In the genomic region with DNA sequence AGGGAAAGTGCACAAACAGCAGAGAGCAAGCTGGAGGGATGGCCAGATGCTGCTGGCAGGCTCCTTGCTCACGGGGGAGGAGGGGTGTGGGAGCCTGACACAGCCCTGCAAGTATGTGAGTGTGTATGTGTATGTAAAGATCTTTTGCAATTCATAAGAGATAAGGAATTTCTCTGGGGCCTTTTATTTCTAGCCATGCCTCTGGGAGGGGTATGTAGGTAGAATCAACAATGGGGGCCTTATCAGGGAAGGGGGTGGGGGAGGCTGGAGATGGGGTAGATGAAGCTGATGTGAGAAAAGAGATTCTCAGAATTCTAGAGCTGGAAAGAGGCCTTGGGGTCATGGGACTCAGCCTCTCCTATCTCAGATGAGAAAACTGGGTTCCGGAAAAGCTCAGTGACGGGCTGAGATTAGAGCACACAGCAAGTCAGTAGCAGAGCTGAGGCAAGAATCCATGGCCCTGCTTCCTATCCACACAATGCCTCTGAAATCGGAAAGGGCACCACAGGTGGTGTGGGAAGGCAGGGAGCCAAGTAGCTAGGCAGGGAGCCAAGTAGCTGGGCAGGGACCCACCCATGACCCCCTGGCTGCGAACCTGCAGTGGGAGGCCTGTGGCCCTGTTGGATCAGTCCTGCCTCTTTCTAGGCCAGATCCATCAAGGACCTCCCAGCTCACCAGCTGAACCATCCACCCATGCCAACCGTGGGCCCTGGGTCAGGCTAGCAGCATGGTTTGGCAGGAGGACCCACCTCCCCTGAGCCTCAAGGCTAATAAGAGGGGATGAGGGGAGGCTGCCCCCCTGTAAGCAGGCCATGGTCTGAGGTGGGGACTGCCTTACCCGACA, we compare ENCODE assay signal across 8 cellular contexts. TPM values are rescaled to one million over a fixed set of nuclear protein-coding genes. Genes with fewer than 3 reads are reported as not detected.
DNase-seq lines count a peak whose midpoint lies in the region; ATAC-seq, FAIRE-seq and TF ChIP-seq lines count a peak whose summit lies in the region.

No MANE protein-coding gene starts in this region.

- H3K4me3 ChIP-seq in mucosa of descending colon: no peak overlapping the region

- intact Hi-C loops in dendritic cell treated with granulocyte-macrophage colony-stimulating factor and Interleukin-4, amounts not matched to agents 40 ng/mL and 50 ng/mL, for 4 days (cut with micrococcal nuclease): loop anchor here (5.0 kb wide), 1 partner anchor 37 kb away; no protein-coding TSS in a partner anchor
- intact Hi-C loops in mucosa of descending colon (cut with DNase I, micrococcal nuclease): no loop called here

- DNase-seq in AG20443 (ENCODE audit: low spot score) (peak; percentile 93), NCI-H1694 (lab: John Stamatoyannopoulos, UW) (peak; percentile 85), mucosa of descending colon (peak in 2 of 3 donors; percentile 42 to 48), GM12891 (ENCODE audit: insufficient read length, low spot score) (no peak), germinal center (ENCODE audit: low spot score) (no peak)
- no peak for DNase-seq in stimulated activated CD4-positive, alpha-beta T cell treated with anti-CD3 and anti-CD28 coated beads, Interleukin-4, amount 100 ng/mL, for 24 hours

- TF ChIP-seq POLR2A in GM12891 (IDR thresholded peaks at IDR 0.05; ENCODE audit: low read depth, low read length): no peak

- no peaks in the 10 kb centered on the region for H3K36me3 Mint-ChIP-seq in dendritic cell treated with granulocyte-macrophage colony-stimulating factor and Interleukin-4, amounts not matched to agents 40 ng/mL and 50 ng/mL, for 4 days (ENCODE audit: low read depth)

- no peak for TF ChIP-seq CTCF in mucosa of descending colon (IDR thresholded peaks at IDR 0.05)

- no peak overlapping the region for H3K4me3 Mint-ChIP-seq in dendritic cell treated with granulocyte-macrophage colony-stimulating factor and Interleukin-4, amounts not matched to agents 40 ng/mL and 50 ng/mL, for 4 days

- H3K4me1 Mint-ChIP-seq in dendritic cell treated with granulocyte-macrophage colony-stimulating factor and Interleukin-4, amounts not matched to agents 40 ng/mL and 50 ng/mL, for 4 days (ENCODE audit: low read depth): peaks cover 7% of the 10 kb centered on the region

- no peaks in the 10 kb centered on the region for H3K9me3 ChIP-seq in mucosa of descending colon

- H3K4me1 ChIP-seq in mucosa of descending colon (ENCODE audit: low read depth): peaks cover 38% of the 10 kb centered on the region

- ATAC-seq in mucosa of descending colon (no peak), GM21619 (IDR thresholded peaks at IDR 0.05; ENCODE audit: unreplicated experiment) (no peak)

- no peak for FAIRE-seq in GM12891 (lab: Jason Lieb, UNC)

- peaks cover 59% of the 10 kb centered on the region for H3K27me3 Mint-ChIP-seq in dendritic cell treated with granulocyte-macrophage colony-stimulating factor and Interleukin-4, amounts not matched to agents 40 ng/mL and 50 ng/mL, for 4 days

- peak overlapping the region; percentile 6 for H3K27ac Mint-ChIP-seq in dendritic cell treated with granulocyte-macrophage colony-stimulating factor and Interleukin-4, amounts not matched to agents 40 ng/mL and 50 ng/mL, for 4 days

- H3K36me3 ChIP-seq in mucosa of descending colon (ENCODE audit: low read depth): no peaks in the 10 kb centered on the region

- H3K9me3 Mint-ChIP-seq in dendritic cell treated with granulocyte-macrophage colony-stimulating factor and Interleukin-4, amounts not matched to agents 40 ng/mL and 50 ng/mL, for 4 days: no peaks in the 10 kb centered on the region

TF ChIP-seq in GM12891, 5 proteins besides CTCF, POLR2A, EP300 and RAD21:
- TF ChIP-seq PAX5 (IDR thresholded peaks at IDR 0.05; ENCODE audit: insufficient read depth, low read length, severe bottlenecking) (no peak), POU2F2 (IDR thresholded peaks at IDR 0.05; ENCODE audit: low read depth, low read length) (no peak), TAF1 (IDR thresholded peaks at IDR 0.05; ENCODE audit: low read depth, low read length) (no peak), POLR2AphosphoS5 (IDR thresholded peaks at IDR 0.05; ENCODE audit: low read depth, low read length) (no peak), SPI1 (IDR thresholded peaks at IDR 0.05; ENCODE audit: low read depth, low read length) (no peak)

RNA-seq across cellular contexts. Expression of a gene that starts 54.7 kb away (rescaled TPM):
- total RNA-seq in mucosa of descending colon: 10 to 100 TPM; 72.0 to 96.6 (median 91.4) TPM
- 0.37 TPM for polyA plus RNA-seq in GM12891 (2012; ENCODE audit: low read depth, missing spikeins)

Comparison
In these comparisons a context has a peak if more than half of its experiments do, and no peak if none do; other contexts are left out.
1. DNase-seq: peak in AG20443 (single experiment), NCI-H1694 (single experiment) and mucosa of descending colon (2 of 3); none in GM12891 (single experiment), stimulated activated CD4-positive, alpha-beta T cell treated with anti-CD3 and anti-CD28 coated beads, Interleukin-4, amount 100 ng/mL, for 24 hours (single experiment) and germinal center (single experiment).